ENCODE assay signal across 8 cellular contexts in genomic region chr17:81683584-81684441, GRCh38. TPM values are rescaled to one million over a fixed set of nuclear protein-coding genes. Genes with fewer than 3 reads are reported as not detected.
DNase-seq lines count a peak whose midpoint lies in the region; ATAC-seq, FAIRE-seq and TF ChIP-seq lines count a peak whose summit lies in the region.

A gene with protein sequence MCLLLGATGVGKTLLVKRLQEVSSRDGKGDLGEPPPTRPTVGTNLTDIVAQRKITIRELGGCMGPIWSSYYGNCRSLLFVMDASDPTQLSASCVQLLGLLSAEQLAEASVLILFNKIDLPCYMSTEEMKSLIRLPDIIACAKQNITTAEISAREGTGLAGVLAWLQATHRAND (minus strand): TSS chr17:81683797. CDS start chr17:81683753, 44 bp downstream.
TSS of gene HGS (plus strand) at chr17:81684011. CDS start at chr17:81684067, 56 bp downstream.

- H3K14ac ChIP-seq in IMR-90 (replicated peaks; ENCODE audit: low read depth, low read length) = peak within 1 kb of the TSS; percentile 79

- FAIRE-seq in endothelial cell of umbilical vein (lab: Jason Lieb, UNC) = peak; percentile 99

- H2BK5ac ChIP-seq in IMR-90 (ENCODE audit: low read depth, low read length, poor library complexity, severe bottlenecking) = peak within 1 kb of the TSS; percentile 75

- peak within 1 kb of the TSS; percentile 98 for H3K23ac ChIP-seq in IMR-90 (ENCODE audit: low read depth, low read length)

- H3K27ac ChIP-seq in IMR-90 (ENCODE audit: insufficient read depth, low read length) (peak within 1 kb of the TSS; percentile 81), endothelial cell of umbilical vein (ENCODE audit: insufficient read depth, low read depth, low read length) (peak within 1 kb of the TSS; percentile 50)

- peaks cover 35% of the 10 kb centered on the region for H3K36me3 ChIP-seq in IMR-90 (ENCODE audit: control insufficient read depth, insufficient read depth, low read length)
- peaks cover 9 to 34% of the 10 kb centered on the region in 2 experiments for H3K36me3 ChIP-seq in endothelial cell of umbilical vein (ENCODE audit: control insufficient read depth in 2 of 2, extremely low read depth in 1 of 2, insufficient read depth in 2 of 2, low read length in 2 of 2)

- no TSS peak for BruUV-seq in IMR-90 (replicated peaks; lab: Mats Ljungman, UMichigan)
- BruUV-seq in endothelial cell of umbilical vein (replicated peaks; lab: Mats Ljungman, UMichigan) = TSS peak; percentile 4

- POLR2A ChIA-PET in IMR-90 (lab: Charles Lee; ENCODE audit: unreplicated experiment) (interaction anchor here (0.6 to 0.7 kb wide), 2 partner anchors 24 to 206 kb away, joined by 3 to 8 read pairs; no protein-coding TSS in a partner anchor), endothelial cell of umbilical vein (lab: Charles Lee) (interaction anchor here (1.0 kb wide), 3 partner anchors 10 to 19 kb away, joined by 3 to 4 read pairs (median 3); partner anchors contain the start of genes CCDC137, MRPL12 and OXLD1)

- H2AK5ac ChIP-seq in IMR-90 (ENCODE audit: low read depth, low read length) = peak within 1 kb of the TSS; percentile 99

- peak within 1 kb of the TSS; percentile 64 for H3K56ac ChIP-seq in IMR-90 (ENCODE audit: extremely low read depth, insufficient read depth, low read length)

- H3K9me3 ChIP-seq in IMR-90 (ENCODE audit: control insufficient read depth, insufficient read depth, low read length) (no peaks in the 10 kb centered on the region), endothelial cell of umbilical vein (replicated peaks; ENCODE audit: control insufficient read depth, insufficient read depth, low read length) (no peaks in the 10 kb centered on the region)

- dilution Hi-C loops in IMR-90 (cut with HindIII; ENCODE audit: low sequenced_read_pairs, unreplicated experiment) = no loop called here
- dilution Hi-C loops in endothelial cell of umbilical vein (cut with MboI; ENCODE audit: extremely low pct_ligation_motif_present, low sequenced_read_pairs) = no loop called here

- no peak within 1 kb of the TSS; the same call in 2 of the 3 replicates for H2BK15ac ChIP-seq in IMR-90 (ENCODE audit: low read depth, low read length)

- peak within 1 kb of the TSS; percentile 80 to 95 for H4K8ac ChIP-seq in IMR-90 (ENCODE audit: low read depth in 2 of 2, low read length in 2 of 2)

- TF ChIP-seq CTCF in IMR-90 (conservative IDR thresholded peaks at IDR 0.05; ENCODE audit: low read depth, low read length) (no peak), endothelial cell of umbilical vein (IDR thresholded peaks at IDR 0.05; ENCODE audit: extremely low read depth in 1 of 2, insufficient read depth in 1 of 2, low read depth in 1 of 2, low read length in 2 of 2) (no peak)

- peak within 1 kb of the TSS; percentile 82 for H3K4ac ChIP-seq in IMR-90 (ENCODE audit: low read depth, low read length)

- H3K79me1 ChIP-seq in IMR-90 (ENCODE audit: low read depth in 1 of 2, low read length in 2 of 2) = peaks cover 17 to 78% of the 10 kb centered on the region in 2 experiments; a peak in 3 of 4 replicates

- H3K4me2 ChIP-seq in IMR-90 (ENCODE audit: low read depth, low read length) (peak within 1 kb of the TSS; percentile 99), endothelial cell of umbilical vein (ENCODE audit: insufficient read depth, low read length) (peak within 1 kb of the TSS; percentile 48)

- H4K20me1 ChIP-seq in IMR-90 (ENCODE audit: insufficient read depth, low read length) (peaks cover 49% of the 10 kb centered on the region), endothelial cell of umbilical vein (replicated peaks; ENCODE audit: control insufficient read depth, extremely low read depth, insufficient read depth, low read length) (no peaks in the 10 kb centered on the region)

- H3K4me1 ChIP-seq in IMR-90 (ENCODE audit: control insufficient read depth, insufficient read depth, low read length) (peaks cover 10% of the 10 kb centered on the region), endothelial cell of umbilical vein (ENCODE audit: control insufficient read depth, extremely low read depth, insufficient read depth, low read length) (peaks cover 16% of the 10 kb centered on the region)

- H4K5ac ChIP-seq in IMR-90 (ENCODE audit: low read depth, low read length) = peak within 1 kb of the TSS; percentile 72

- no peak within 1 kb of the TSS for H2BK20ac ChIP-seq in IMR-90 (ENCODE audit: low read depth, low read length)

- H3K79me2 ChIP-seq in endothelial cell of umbilical vein (ENCODE audit: control insufficient read depth, insufficient read depth, low read length) = peaks cover 66% of the 10 kb centered on the region

- peak within 1 kb of the TSS; percentile 85 for H4K91ac ChIP-seq in IMR-90 (ENCODE audit: insufficient read depth, low read depth, low read length)

- H2AFZ ChIP-seq in IMR-90 (replicated peaks; ENCODE audit: low read length, poor library complexity) (peak within 1 kb of the TSS; percentile 87), endothelial cell of umbilical vein (ENCODE audit: low read depth, low read length) (peak within 1 kb of the TSS; percentile 39)

- TF ChIP-seq POLR2A in IMR-90 (IDR thresholded peaks at IDR 0.05; ENCODE audit: low read depth, low read length) = peak; percentile 92
- peak; percentile 71 for TF ChIP-seq POLR2A in endothelial cell of umbilical vein (IDR thresholded peaks at IDR 0.05; ENCODE audit: low read depth, low read length)

- CTCF ChIA-PET in IMR-90 (lab: Yijun Ruan, JAX) (no interaction called here), endothelial cell of umbilical vein (lab: Charles Lee) (interaction anchor here (3.0 kb wide), 1 partner anchor 18 kb away, joined by 19 read pairs; the partner anchor contains the start of gene MRPL12)

- in situ Hi-C loops in IMR-90 (cut with MboI; ENCODE audit: low sequenced_read_pairs) = no loop called here

- H2BK120ac ChIP-seq in IMR-90 (ENCODE audit: low read depth, low read length) = peak within 1 kb of the TSS; percentile 21; the same call in 1 of the 2 replicates

- 1% methylated on average over 91 of the region's 112 CpGs; no CpG with 5 or more reads in 1 of the 2 experiments for WGBS in IMR-90 (ENCODE audit: extremely low coverage in 2 of 2, insufficient read length in 1 of 2), 2 experiments

- H3K27me3 ChIP-seq in IMR-90 (ENCODE audit: control insufficient read depth, insufficient read depth, low read length) (no peaks in the 10 kb centered on the region), endothelial cell of umbilical vein (ENCODE audit: control insufficient read depth in 2 of 2, insufficient read depth in 2 of 2, low read length in 2 of 2) (no peaks in the 10 kb centered on the region)

- H3K9me1 ChIP-seq in IMR-90 (ENCODE audit: insufficient read depth, low read length) (peaks cover 6% of the 10 kb centered on the region; the same call in 1 of the 2 replicates), endothelial cell of umbilical vein (replicated peaks; ENCODE audit: control insufficient read depth, extremely low read depth, insufficient read depth, low read length) (no peaks in the 10 kb centered on the region)

- no peak for TF ChIP-seq RAD21 in IMR-90 (IDR thresholded peaks at IDR 0.05; ENCODE audit: low read length)

- ATAC-seq in GM21528 (IDR thresholded peaks at IDR 0.05; ENCODE audit: low FRiP score, unreplicated experiment) = peak; percentile 82
- ATAC-seq in IMR-90 (ENCODE audit: low read depth) = peak; percentile 96

- H2AK9ac ChIP-seq in IMR-90 (replicated peaks; ENCODE audit: low read depth, low read length, poor library complexity) = peak within 1 kb of the TSS; percentile 97

- peak; percentile 100 for DNase-seq in DMS 273 (lab: John Stamatoyannopoulos, UW; ENCODE audit: unreplicated experiment)
- peak; percentile 99 for DNase-seq in IMR-90
- DNase-seq in OCI-M1 (lab: John Stamatoyannopoulos, UW) = peak; percentile 99
- peak; percentile 98 for DNase-seq in activated T-cell treated with anti-CD3 and anti-CD28 coated beads for 24 hours (ENCODE audit: low read depth)
- DNase-seq in endothelial cell of umbilical vein (ENCODE audit: low read depth, low spot score) = peak; percentile 100
- peak; percentile 98 for DNase-seq in midbrain (lab: John Stamatoyannopoulos, UW)
- peak; percentile 94 to 96 for DNase-seq in stimulated activated CD8-positive, alpha-beta memory T cell treated with anti-CD3 and anti-CD28 coated beads, Interleukin-2, amount 100 ng/mL, for 1 hour (ENCODE audit: low read depth in 2 of 2)

- intact Hi-C loops in IMR-90 (cut with micrococcal nuclease) (no loop called here), endothelial cell of umbilical vein (cut with micrococcal nuclease) (loop anchor here (1.0 to 2.0 kb wide), 3 partner anchors 18 to 27 kb away; partner anchors contain the start of genes CCDC137, MRPL12 and OXLD1)

- peak within 1 kb of the TSS; percentile 56 for H3K18ac ChIP-seq in IMR-90 (ENCODE audit: low read depth, low read length)

- peak within 1 kb of the TSS; percentile 68 for H3K4me3 ChIP-seq in IMR-90 (ENCODE audit: insufficient read depth, low read depth, low read length)
- H3K4me3 ChIP-seq in endothelial cell of umbilical vein (replicated peaks in 1 of 3; ENCODE audit: insufficient read depth in 1 of 3, low read depth in 1 of 3, low read length in 3 of 3) = peak within 1 kb of the TSS; percentile 46 to 93 (median 66)

- H3K9ac ChIP-seq in IMR-90 (ENCODE audit: low read depth, low read length) (peak within 1 kb of the TSS; percentile 90), endothelial cell of umbilical vein (replicated peaks; ENCODE audit: extremely low read depth, insufficient read depth, low read length) (peak within 1 kb of the TSS; percentile 87)

RNA-seq across cellular contexts. Expression of the first gene that starts in this region (rescaled TPM):
- total RNA-seq in IMR-90 (2012; rRNA removed) (42.8 and 51.1 TPM in 2 replicates), endothelial cell of umbilical vein (40.5 and 41.4 TPM in 2 replicates)
- polyA plus RNA-seq in IMR-90 (2012; rRNA removed) (77.9 and 83.1 TPM in 2 replicates), endothelial cell of umbilical vein (55.5 and 71.7 TPM in 2 replicates)
- 73.3 and 116 TPM in 2 replicates for polyA plus RNA-seq in IMR-90 (2012; cell fraction: cytosol; rRNA removed)
- polyA plus RNA-seq in IMR-90 (2012; cell fraction: nucleus; rRNA removed; ENCODE audit: low replicate concordance) = 130 and 139 TPM in 2 replicates
- polyA plus RNA-seq in endothelial cell of umbilical vein (2011; cell fraction: cytosol; rRNA removed) = 67.4 and 79.5 TPM in 2 replicates
- 66.7 and 79.3 TPM in 2 replicates for polyA plus RNA-seq in endothelial cell of umbilical vein (2011; cell fraction: nucleus; rRNA removed)
- 42.1 and 44.0 TPM in 2 replicates for polyA plus RNA-seq in endothelial cell of umbilical vein (2012)
- 29.3 and 29.5 TPM in 2 replicates for polyA minus RNA-seq in endothelial cell of umbilical vein
- 10.9 TPM for polyA minus RNA-seq in endothelial cell of umbilical vein (2011; cell fraction: cytosol; rRNA and poly(A)+ RNA removed)
- 12.7 and 14.1 TPM in 2 replicates for polyA minus RNA-seq in endothelial cell of umbilical vein (2011; cell fraction: nucleus; rRNA and poly(A)+ RNA removed)

RNA-seq across cellular contexts. Expression of gene HGS, which starts in this region (rescaled TPM):
- total RNA-seq in IMR-90 (2012; rRNA removed) (49.4 and 52.5 TPM in 2 replicates), endothelial cell of umbilical vein (150 and 166 TPM in 2 replicates)
- polyA plus RNA-seq in IMR-90 (2012; rRNA removed) (137 and 169 TPM in 2 replicates), endothelial cell of umbilical vein (191 and 229 TPM in 2 replicates)
- 46.1 and 98.2 TPM in 2 replicates for polyA plus RNA-seq in IMR-90 (2012; cell fraction: cytosol; rRNA removed)
- 423 and 1,279 TPM in 2 replicates for polyA plus RNA-seq in IMR-90 (2012; cell fraction: nucleus; rRNA removed; ENCODE audit: low replicate concordance)
- polyA plus RNA-seq in endothelial cell of umbilical vein (2011; cell fraction: cytosol; rRNA removed) = 70.8 and 89.7 TPM in 2 replicates
- 602 and 650 TPM in 2 replicates for polyA plus RNA-seq in endothelial cell of umbilical vein (2011; cell fraction: nucleus; rRNA removed)
- polyA plus RNA-seq in endothelial cell of umbilical vein (2012) = 100 and 114 TPM in 2 replicates
- polyA minus RNA-seq in endothelial cell of umbilical vein = 104 and 152 TPM in 2 replicates
- 38.8 TPM for polyA minus RNA-seq in endothelial cell of umbilical vein (2011; cell fraction: cytosol; rRNA and poly(A)+ RNA removed)
- polyA minus RNA-seq in endothelial cell of umbilical vein (2011; cell fraction: nucleus; rRNA and poly(A)+ RNA removed) = 120 and 170 TPM in 2 replicates

Comparison
In these comparisons a context has a peak if more than half of its experiments do, and no peak if none do; other contexts are left out.
1. Peak in every context shown above with its lines: DNase-seq, ATAC-seq, H3K4me3 ChIP-seq and H3K27ac ChIP-seq.